Comparison of ENCODE assay signal across 24 cellular contexts in the genomic region with DNA sequence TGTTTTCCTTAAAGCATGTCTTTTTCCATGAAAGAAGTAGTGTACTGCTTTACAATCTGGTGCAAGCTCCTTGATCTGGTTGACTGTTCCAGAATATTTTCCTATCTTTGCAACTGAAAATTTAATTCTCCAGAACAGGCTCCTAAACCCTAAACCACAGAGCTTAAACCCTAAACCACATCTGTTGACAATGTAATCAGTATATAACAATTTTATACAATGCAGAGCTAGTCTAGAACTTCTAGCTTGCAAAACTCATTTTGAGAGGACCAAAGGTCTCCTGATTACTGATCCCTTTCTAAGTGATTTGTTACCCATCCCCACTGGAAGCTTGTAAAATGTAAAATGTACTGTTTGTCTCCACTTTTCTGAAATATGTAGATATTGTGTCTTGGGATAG.
"Had no signal": no experiment of that assay in that cellular context is flagged by ENCODE, and none has a peak within 500 bp of the region (broad histone marks: within the 10 kb centered on the region; RNA-seq: fewer than 3 reads in every experiment).

No MANE protein-coding gene starts in this region.

- H3K4me3 ChIP-seq: colonic mucosa, heart right ventricle, lung, mucosa of descending colon, right atrium auricular region, spleen, thyroid gland, vagina had no signal

- H3K36me3 ChIP-seq: colonic mucosa, heart right ventricle, right atrium auricular region, spleen, thyroid gland, vagina had no signal

- DNase-seq: colonic mucosa; effector CD8-positive, alpha-beta T cell; endodermal cell; foreskin melanocyte; glutamatergic neuron; heart right ventricle; hypothalamus; mucosa of descending colon; naive B cell; spleen; stimulated activated CD4-positive, alpha-beta T cell treated with anti-CD3 and anti-CD28 coated beads, Interleukin-4, amount 100 ng/mL, for 4 hours; stimulated activated naive B cell treated with anti-CD40 and anti-IgM and Interleukin-4, amounts not matched to agents 10 μg/mL and 1 μg/mL and 100 μg/mL, for 72 hours; stimulated activated naive CD8-positive, alpha-beta T cell treated with anti-CD3 and anti-CD28 coated beads, Interleukin-15, amount 100 ng/mL, for 72 hours; thyroid gland had no signal

- H3K4me1 ChIP-seq: colonic mucosa, parathyroid adenoma had no signal

- FAIRE-seq: keratinocyte had no signal

- ATAC-seq: esophagus mucosa; heart right ventricle; left lobe of liver; natural killer cell treated with Interleukin-12 subunit alpha and Interleukin-12 subunit beta and Interleukin-15 and Interleukin-18, amount 100 ng/mL, for 72 hours; sciatic nerve; stimulated activated naive B cell treated with anti-CD40 and anti-IgM and Interleukin-4, amounts not matched to agents 10 μg/mL and 1 μg/mL and 100 μg/mL, for 72 hours; stimulated activated naive CD8-positive, alpha-beta T cell treated with anti-CD3 and anti-CD28 coated beads, Interleukin-15, amount 100 ng/mL, for 72 hours had no signal

- H3K9me3 ChIP-seq: colonic mucosa, mucosa of descending colon, right atrium auricular region, thyroid gland, vagina had no signal

- H3K27ac ChIP-seq: colonic mucosa, epithelial cell of prostate, heart right ventricle, parathyroid adenoma, right atrium auricular region, spleen, thyroid gland, vagina had no signal

- H3K27me3 ChIP-seq: colonic mucosa, heart right ventricle, right atrium auricular region, spleen, thyroid gland, vagina had no signal
